In the genomic region with DNA sequence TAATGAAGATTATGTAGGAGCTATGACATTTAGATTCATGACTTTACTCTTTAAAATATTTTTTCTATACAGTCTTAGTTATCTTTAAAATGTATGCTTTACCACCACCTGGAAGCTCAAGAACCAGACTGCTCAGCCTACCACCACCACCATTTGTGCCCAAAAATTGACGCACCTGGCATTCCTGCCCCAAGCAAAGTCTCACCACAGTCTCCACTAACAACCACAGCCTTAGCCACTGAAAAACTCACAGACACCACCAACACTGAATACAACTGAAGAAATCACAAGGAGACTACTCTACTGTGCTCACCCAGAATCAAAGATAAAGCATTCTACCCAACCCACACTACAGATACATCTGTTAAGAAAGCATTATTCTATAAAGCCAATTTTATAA, we compare ENCODE assay signal across 34 cellular contexts.
"Had no signal": no experiment of that assay in that cellular context is flagged by ENCODE, and none has a peak within 500 bp of the region (broad histone marks: within the 10 kb centered on the region; RNA-seq: fewer than 3 reads in every experiment).

No MANE protein-coding gene starts in this region.

- H3K36me3 ChIP-seq: MG63, SJCRH30 had no signal

- H3K4me1 ChIP-seq: SJCRH30 had no signal

- H3K4me2 ChIP-seq: PC-9 had no signal

- DNase-seq: Kasumi-1, MG63, NCI-H1048, NCI-H1092 treated with DMSO at 0.1 percent for 48 hours, NCI-H1105 treated with DMSO at 0.1 percent for 48 hours, NCI-H1417, NCI-H1436, NCI-H146, NCI-H1694, NCI-H187, NCI-H1930, NCI-H2029 treated with DMSO at 0.1 percent for 48 hours, NCI-H2081 treated with DMSO at 0.1 percent for 48 hours, NCI-H2107, NCI-H2171, NCI-H226, NCI-H446, NCI-H524, NCI-H526, NCI-H69, NCI-H748 treated with DMSO at 0.1 percent for 48 hours, NCI-H82, PC-9, SHP77, SIG-M5, SJCRH30, SW 1271, T-helper 1 cell had no signal

- H3K27ac ChIP-seq: PC-9, RWPE1, SJCRH30, SK-N-MC had no signal

- H3K27me3 ChIP-seq: MG63, SJCRH30 had no signal

- H3K9me3 ChIP-seq: SJCRH30 had no signal

- ATAC-seq: Panc1, Right ventricle myocardium inferior, SK-N-SH treated with all-trans-retinoic acid at 6 μM for 48 hours had no signal

- FAIRE-seq: RCC 7860 had no signal

- H2AFZ ChIP-seq: PC-9 had no signal

- H3K4me3 ChIP-seq: MG63, PC-9, SJCRH30, SK-N-MC had no signal
